19 cellular contexts compared by ENCODE assay signal in the genomic region with DNA sequence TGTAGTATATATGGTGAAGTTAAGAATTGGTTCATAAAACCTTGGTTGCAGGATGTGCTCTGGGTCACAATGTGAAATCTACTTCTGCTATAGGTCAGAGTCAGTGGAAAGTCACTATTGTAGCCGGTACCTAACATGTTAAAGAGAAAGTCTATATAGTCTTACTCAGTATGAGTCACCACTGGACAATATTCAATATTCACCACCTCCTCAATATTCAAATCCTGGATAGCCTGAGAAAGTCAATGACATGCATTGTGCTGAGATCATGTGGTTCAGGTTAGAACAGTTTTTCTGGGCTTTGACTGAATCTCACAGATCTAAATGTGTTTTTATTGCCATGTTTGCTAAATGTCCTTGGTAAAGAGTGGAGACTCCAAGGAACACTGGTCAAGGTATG.
DNase-seq lines count a peak whose midpoint lies in the region; ATAC-seq, FAIRE-seq and TF ChIP-seq lines count a peak whose summit lies in the region.
"Had no signal": no experiment of that assay in that cellular context is flagged by ENCODE, and none has a peak within 500 bp of the region (broad histone marks: within the 10 kb centered on the region; RNA-seq: fewer than 3 reads in every experiment).

No MANE protein-coding gene starts in this region.

- H2AFZ ChIP-seq in GM12878 (ENCODE audit: control insufficient read depth, low read depth, low read length) = no peak overlapping the region

- no peaks in the 10 kb centered on the region for H3K79me2 ChIP-seq in GM12878 (ENCODE audit: control insufficient read depth, insufficient read depth, low read length)

- H4K20me1 ChIP-seq in GM12878 (ENCODE audit: control insufficient read depth, insufficient read depth) = no peaks in the 10 kb centered on the region

- POLR2A ChIA-PET in GM12878 (lab: Charles Lee) = no interaction called here

- SMC1A ChIA-PET in GM12878 (lab: Charles Lee; ENCODE audit: uncharacterized antibody, unreplicated experiment) = interaction anchor here (1.2 kb wide), 1 partner anchor 15 kb away, joined by 3 read pairs; no protein-coding TSS in a partner anchor

- no peaks in the 10 kb centered on the region for H3K9me3 ChIP-seq in GM12878 (replicated peaks; ENCODE audit: control insufficient read depth, insufficient read depth, low read length)
- H3K9me3 ChIP-seq: gastrocnemius medialis, upper lobe of right lung had no signal

- H3K4me2 ChIP-seq in GM12878 (ENCODE audit: control insufficient read depth, insufficient read depth) = no peak overlapping the region

- no peak overlapping the region for H3K9ac ChIP-seq in GM12878 (ENCODE audit: control insufficient read depth, insufficient read depth, low read length)

- intact Hi-C loops in GM12878 (cut with micrococcal nuclease; ENCODE audit: unreplicated experiment) = no loop called here

- TF ChIP-seq EP300 in GM12878 (IDR thresholded peaks at IDR 0.05; ENCODE audit: borderline replicate concordance in 1 of 2, control insufficient read depth in 1 of 2, low read depth in 2 of 2, low read length in 2 of 2) = no peak

- no peak for TF ChIP-seq POLR2A in GM12878 (IDR thresholded peaks at IDR 0.05; ENCODE audit: low read depth, low read length)

- no peak for TF ChIP-seq RAD21 in GM12878 (IDR thresholded peaks at IDR 0.05; ENCODE audit: insufficient read depth, low read depth, low read length)

- no TSS peak for BruUV-seq in GM12878 (replicated peaks; lab: Mats Ljungman, UMichigan)

- WGBS in GM12878 (ENCODE audit: insufficient coverage, insufficient replicate concordance, low lambda C conversion rate, missing lambda C conversion rate) = 100% methylated on average over 1 of the region's 1 CpG

- no peak overlapping the region for H3K27ac ChIP-seq in GM12878 (ENCODE audit: control insufficient read depth, insufficient read depth)
- H3K27ac ChIP-seq: gastrocnemius medialis, SK-N-MC, upper lobe of right lung had no signal

- in situ Hi-C loops in GM12878 (cut with MboI) = no loop called here

- H3K4me3 ChIP-seq in GM12878 = no peak overlapping the region
- H3K4me3 ChIP-seq: gastrocnemius medialis, K562, SK-N-MC, upper lobe of right lung had no signal

- no peaks in the 10 kb centered on the region for H3K27me3 ChIP-seq in GM12878 (replicated peaks in 1 of 2; ENCODE audit: control insufficient read depth in 2 of 2, insufficient read depth in 2 of 2, low read length in 1 of 2)
- H3K27me3 ChIP-seq: gastrocnemius medialis, upper lobe of right lung had no signal

- DNase-seq in EH (ENCODE audit: low read depth) (peak; percentile 22), M059J (ENCODE audit: low read depth) (peak; percentile 33), GM12878 (ENCODE audit: low read depth, low spot score) (no peak), kidney tubule cell (ENCODE audit: low spot score) (peak; percentile 35), NAMALWA (ENCODE audit: low spot score) (no peak), CD1c-positive myeloid dendritic cell (ENCODE audit: extremely low spot score) (no peak)
- DNase-seq: activated CD4-positive, alpha-beta T cell treated with anti-CD3 and anti-CD28 coated beads for 36 hours; activated CD8-positive, alpha-beta memory T cell treated with anti-CD3 and anti-CD28 coated beads, Interleukin-2, amount 10 ng/mL, durations not matched to agents 7 days and 5 days; CD8-positive, alpha-beta memory T cell; DND-41; gastrocnemius medialis; NCI-H1105; NCI-H526; right cardiac atrium; upper lobe of right lung had no signal

- RAD21 ChIA-PET in GM12878 (lab: Charles Lee; ENCODE audit: unreplicated experiment) = no interaction called here

- peak; percentile 26; the same call in 2 of the 3 replicates for ATAC-seq in GM12878
- ATAC-seq in GM18502 (IDR thresholded peaks at IDR 0.05; ENCODE audit: poor library complexity, unreplicated experiment) = no peak
- ATAC-seq in HG02571 (IDR thresholded peaks at IDR 0.05; ENCODE audit: unreplicated experiment) = no peak
- ATAC-seq: activated CD4-positive, alpha-beta T cell treated with anti-CD3 and anti-CD28 coated beads for 36 hours; activated CD8-positive, alpha-beta memory T cell treated with anti-CD3 and anti-CD28 coated beads, Interleukin-2, amount 10 ng/mL, durations not matched to agents 7 days and 5 days; K562; upper lobe of right lung had no signal

- TF ChIP-seq CTCF in GM12878 (IDR thresholded peaks at IDR 0.05 in 2 of 3, conservative IDR thresholded peaks at IDR 0.05 in 1 of 3; ENCODE audit: control insufficient read depth in 2 of 3, extremely low read depth in 1 of 3, insufficient read depth in 1 of 3, low read depth in 3 of 3, low read length in 3 of 3) = no peak

- H3K36me3 ChIP-seq in GM12878 (ENCODE audit: control insufficient read depth in 2 of 2, insufficient read depth in 2 of 2, low read length in 1 of 2) = no peaks in the 10 kb centered on the region
- H3K36me3 ChIP-seq: gastrocnemius medialis, upper lobe of right lung had no signal

- no peaks in the 10 kb centered on the region for H3K4me1 ChIP-seq in GM12878 (ENCODE audit: control insufficient read depth, insufficient read depth, low read length)
- H3K4me1 ChIP-seq: upper lobe of right lung had no signal

- CTCF ChIA-PET in GM12878 (lab: Yijun Ruan, JAX) = no interaction called here

- no peak for FAIRE-seq in GM12878 (lab: Jason Lieb, UNC)
- FAIRE-seq: K562 had no signal

TF ChIP-seq in GM12878, 131 proteins besides CTCF, POLR2A, EP300 and RAD21:
- TF ChIP-seq SREBF1 (IDR thresholded peaks at IDR 0.05; ENCODE audit: low read length) = no peak
- TF ChIP-seq NR2F1 (conservative IDR thresholded peaks at IDR 0.05) = no peak
- TF ChIP-seq JUND (IDR thresholded peaks at IDR 0.05; ENCODE audit: low read depth, low read length) = no peak
- no peak for TF ChIP-seq CEBPZ (IDR thresholded peaks at IDR 0.05; ENCODE audit: low read depth, low read length)
- TF ChIP-seq IKZF2 (IDR thresholded peaks at IDR 0.05) = no peak
- no peak for TF ChIP-seq ZNF217 (IDR thresholded peaks at IDR 0.05)
- no peak for TF ChIP-seq GATAD2B (conservative IDR thresholded peaks at IDR 0.05; ENCODE audit: low read depth)
- TF ChIP-seq NFXL1 (IDR thresholded peaks at IDR 0.05; ENCODE audit: borderline replicate concordance) = no peak
- no peak for TF ChIP-seq MXI1 (IDR thresholded peaks at IDR 0.05; ENCODE audit: low read depth, low read length)
TF ChIP-seq in GM12878: peak in this region for 0.

Comparison
In these comparisons a context has a peak if more than half of its experiments do, and no peak if none do; other contexts are left out.
1. DNase-seq: peak in EH (single experiment), M059J (single experiment) and kidney tubule cell (single experiment); none in GM12878 (single experiment), NAMALWA (single experiment) and CD1c-positive myeloid dendritic cell (single experiment).